Comparison of ENCODE assay signal across 8 cellular contexts in the genomic region with DNA sequence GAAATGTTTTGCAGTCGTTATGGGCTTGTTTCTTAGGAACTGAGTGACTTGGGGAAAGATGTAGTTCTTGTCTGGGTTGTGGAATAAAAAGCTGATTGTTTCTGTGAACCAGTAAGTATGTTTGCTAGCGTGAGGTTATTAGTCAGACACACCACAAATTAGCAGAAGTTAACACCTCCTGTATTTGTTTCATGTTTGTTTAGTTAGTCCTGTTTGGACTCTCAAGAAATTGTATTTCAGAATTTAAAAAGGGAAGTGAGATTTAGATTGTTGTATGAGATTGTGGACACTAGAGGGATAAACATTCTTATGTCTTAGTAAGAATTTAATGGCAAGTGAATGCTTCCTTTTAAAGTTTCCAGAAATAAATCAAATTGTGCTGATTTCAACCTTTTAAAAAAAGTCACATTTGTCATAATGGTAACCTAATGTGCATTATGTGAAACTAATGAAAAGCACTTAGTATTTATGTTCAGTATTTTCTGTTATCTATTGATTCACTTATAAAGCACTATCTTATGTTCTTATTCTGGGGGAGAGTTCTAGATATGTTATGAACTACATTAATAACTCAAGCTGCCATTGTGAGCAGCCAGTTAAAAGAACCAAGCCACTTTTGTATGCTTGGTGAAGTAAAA. TPM values are rescaled to one million over a fixed set of nuclear protein-coding genes. Genes with fewer than 3 reads are reported as not detected.
DNase-seq lines count a peak whose midpoint lies in the region; ATAC-seq lines count a peak whose summit lies in the region.

No MANE protein-coding gene starts in this region.

- no peak overlapping the region for H3K4me2 ChIP-seq in mesenchymal stem cell (ENCODE audit: low read length, poor library complexity, severe bottlenecking)

- ATAC-seq in GM19035 (IDR thresholded peaks at IDR 0.05; ENCODE audit: unreplicated experiment) (peak; percentile 98), HG03045 (IDR thresholded peaks at IDR 0.05; ENCODE audit: unreplicated experiment) (peak; percentile 97)

- no peak overlapping the region for H2AK5ac ChIP-seq in mesenchymal stem cell (ENCODE audit: low read length, severe bottlenecking)

- no peak overlapping the region for H2BK120ac ChIP-seq in mesenchymal stem cell (ENCODE audit: low read depth, low read length)

- 63% methylated on average over 1 of the region's 2 CpGs for WGBS in mesenchymal stem cell

- DNase-seq in SKM-1 (lab: John Stamatoyannopoulos, UW; ENCODE audit: unreplicated experiment) (peak; percentile 24), mesenchymal stem cell (peak; percentile 54), cerebellar cortex (ENCODE audit: low spot score) (no peak), HuH-7 (ENCODE audit: low spot score) (no peak)
- DNase-seq in stimulated activated CD4-positive, alpha-beta T cell treated with anti-CD3 and anti-CD28 coated beads, Interleukin-4, amount 100 ng/mL, for 24 hours, result no peak
- DNase-seq in activated naive CD4-positive, alpha-beta T cell treated with Interleukin-2 at 50 U/mL for 16 hours, result no peak

- no peaks in the 10 kb centered on the region for H3K27me3 ChIP-seq in mesenchymal stem cell (ENCODE audit: control insufficient read depth in 1 of 2, insufficient read depth in 1 of 2, low read length in 2 of 2)

- H2AFZ ChIP-seq in mesenchymal stem cell (ENCODE audit: low read depth, low read length), result no peak overlapping the region

- peaks cover 0 to 26% of the 10 kb centered on the region in 2 experiments for H3K36me3 ChIP-seq in mesenchymal stem cell (ENCODE audit: control insufficient read depth in 1 of 2, insufficient read depth in 2 of 2, low read depth in 1 of 2, low read length in 2 of 2)

- H3K23ac ChIP-seq in mesenchymal stem cell (ENCODE audit: low read length in 2 of 2), result no peak overlapping the region

- no peak overlapping the region for H2BK12ac ChIP-seq in mesenchymal stem cell (ENCODE audit: low read length in 2 of 2)

- no peak overlapping the region for H2BK5ac ChIP-seq in mesenchymal stem cell (ENCODE audit: low read depth, low read length, poor library complexity, severe bottlenecking)

- H3K4ac ChIP-seq in mesenchymal stem cell (ENCODE audit: low read depth in 1 of 2, low read length in 2 of 2), result no peak overlapping the region

- no peak overlapping the region for H4K8ac ChIP-seq in mesenchymal stem cell (ENCODE audit: low read length)

- no peak overlapping the region for H3K18ac ChIP-seq in mesenchymal stem cell (ENCODE audit: low read depth in 1 of 2, low read length in 2 of 2)

- H3K14ac ChIP-seq in mesenchymal stem cell (ENCODE audit: low read length in 2 of 2), result no peak overlapping the region

- H2BK15ac ChIP-seq in mesenchymal stem cell (ENCODE audit: low read depth, poor library complexity, severe bottlenecking), result no peak overlapping the region

- no peak overlapping the region for H4K91ac ChIP-seq in mesenchymal stem cell (ENCODE audit: low read length)

- peak overlapping the region; percentile 39 for H3K27ac ChIP-seq in mesenchymal stem cell (ENCODE audit: low read length, poor library complexity, severe bottlenecking)

- no peaks in the 10 kb centered on the region for H3K9me3 ChIP-seq in mesenchymal stem cell (ENCODE audit: control insufficient read depth, low read length)

- H3K9ac ChIP-seq in mesenchymal stem cell (ENCODE audit: low read length), result peak overlapping the region; percentile 70

- no peak overlapping the region for H3K4me3 ChIP-seq in mesenchymal stem cell (ENCODE audit: insufficient read depth in 1 of 2, low read depth in 1 of 2, low read length in 2 of 2)

- H3K79me1 ChIP-seq in mesenchymal stem cell (replicated peaks; ENCODE audit: low read length, poor library complexity, severe bottlenecking), result peaks cover 11% of the 10 kb centered on the region

- peaks cover 2% of the 10 kb centered on the region for H3K4me1 ChIP-seq in mesenchymal stem cell (ENCODE audit: control insufficient read depth, insufficient read depth, low read depth, low read length)

RNA-seq across cellular contexts. Expression of gene ATP10D, which starts 25.6 kb away (rescaled TPM):
- 26.7 TPM for polyA plus RNA-seq in mesenchymal stem cell (2013, experiment 1 of 2)
- 25.6 TPM for polyA plus RNA-seq in mesenchymal stem cell (2013, experiment 2 of 2)

RNA-seq across cellular contexts. Expression of gene COMMD8, which starts 47.1 kb away (rescaled TPM):
- polyA plus RNA-seq in mesenchymal stem cell (2013, experiment 1 of 2), result 25.3 TPM
- 28.2 TPM for polyA plus RNA-seq in mesenchymal stem cell (2013, experiment 2 of 2)

Comparison
In these comparisons a context has a peak if more than half of its experiments do, and no peak if none do; other contexts are left out.
1. DNase-seq: peak in SKM-1 (single experiment) and mesenchymal stem cell (single experiment); none in cerebellar cortex (single experiment), stimulated activated CD4-positive, alpha-beta T cell treated with anti-CD3 and anti-CD28 coated beads, Interleukin-4, amount 100 ng/mL, for 24 hours (single experiment), HuH-7 (single experiment) and activated naive CD4-positive, alpha-beta T cell treated with Interleukin-2 at 50 U/mL for 16 hours (single experiment).